In genomic region chr21:45015469-45015860, GRCh38 we compare ENCODE assay signal across 22 cellular contexts. TPM values are rescaled to one million over a fixed set of nuclear protein-coding genes. Genes with fewer than 3 reads are reported as not detected.
DNase-seq lines count a peak whose midpoint lies in the region; ATAC-seq, FAIRE-seq and TF ChIP-seq lines count a peak whose summit lies in the region.
"Had no signal": no experiment of that assay in that cellular context is flagged by ENCODE, and none has a peak within 500 bp of the region (broad histone marks: within the 10 kb centered on the region; RNA-seq: fewer than 3 reads in every experiment).

No MANE protein-coding gene starts in this region.

- no peak overlapping the region for H3K4me2 ChIP-seq in K562 (ENCODE audit: insufficient read depth, low read length)
- H3K4me2 ChIP-seq: KMS-11 had no signal

- H3K4me1 Mint-ChIP-seq in nephron, result peaks cover 37% of the 10 kb centered on the region

- H3K9me1 ChIP-seq in K562 (ENCODE audit: control insufficient read depth, insufficient read depth, low read length), result no peaks in the 10 kb centered on the region

- no peak overlapping the region for H3K9ac ChIP-seq in K562 (ENCODE audit: insufficient read depth in 1 of 2, low read depth in 2 of 2, low read length in 2 of 2)
- H3K9ac ChIP-seq: GM23248, KMS-11 had no signal

- H3K27ac ChIP-seq in K562 (ENCODE audit: extremely low read depth, low read depth, low read length) (no peak overlapping the region), tibial artery (peak overlapping the region; percentile 99 to 100)
- H3K27ac ChIP-seq: GM23248, KMS-11, Peyer's patch, SJCRH30 had no signal

- H3K36me3 ChIP-seq in K562 (ENCODE audit: control insufficient read depth, insufficient read depth, low read length) (no peaks in the 10 kb centered on the region), tibial artery (no peaks in the 10 kb centered on the region)
- H3K36me3 ChIP-seq: Peyer's patch, SJCRH30 had no signal

- POLR2A ChIA-PET in K562 (lab: Yijun Ruan, JAX), result interaction anchor here (0.6 to 1.0 kb wide), 3 partner anchors 8 to 276 kb away, joined by 3 read pairs; no protein-coding TSS in a partner anchor

- no peaks in the 10 kb centered on the region for H3K36me3 Mint-ChIP-seq in nephron (ENCODE audit: low read depth)

- WGBS in K562 (ENCODE audit: insufficient coverage, low coverage, missing lambda C conversion rate), result 4% methylated on average over 10 of the region's 11 CpGs

- H3K27me3 ChIP-seq in K562 (ENCODE audit: control insufficient read depth in 2 of 2, insufficient read depth in 2 of 2, low read length in 2 of 2), result peaks cover 57 to 90% of the 10 kb centered on the region in 2 experiments
- no peaks in the 10 kb centered on the region for H3K27me3 ChIP-seq in tibial artery
- H3K27me3 ChIP-seq: Peyer's patch, SJCRH30 had no signal

- H2AFZ ChIP-seq in K562 (ENCODE audit: low read depth, low read length), result no peak overlapping the region
- H2AFZ ChIP-seq: GM23248 had no signal

- TF ChIP-seq POLR2A in K562 (conservative IDR thresholded peaks at IDR 0.05), result no peak

- intact Hi-C loops in cardiac septum (cut with DNase I), result no loop called here
- intact Hi-C loops in left cardiac atrium (cut with DNase I), result no loop called here
- intact Hi-C loops in K562 (cut with micrococcal nuclease), result loop anchor here (10.0 kb wide), 1 partner anchor 119 kb away; no protein-coding TSS in a partner anchor
- intact Hi-C loops in tibial artery (cut with DNase I; ENCODE audit: low total_unique reads), result no loop called here

- H3K4me3 Mint-ChIP-seq in nephron, result peak overlapping the region in 1 of 3 experiments; percentile 23
- H3K4me3 Mint-ChIP-seq: CD4-positive, alpha-beta T cell had no signal

- no peak for TF ChIP-seq CTCF in K562 (IDR thresholded peaks at IDR 0.05 in 2 of 3, conservative IDR thresholded peaks at IDR 0.05 in 1 of 3; ENCODE audit: insufficient read depth in 2 of 3, low read depth in 1 of 3, low read length in 3 of 3)
- TF ChIP-seq CTCF in nephron (IDR thresholded peaks at IDR 0.05; ENCODE audit: unreplicated experiment in 3 of 3), result no peak
- no peak for TF ChIP-seq CTCF in tibial artery (IDR thresholded peaks at IDR 0.05)

- in situ Hi-C loops in K562 (cut with MboI), result no loop called here

- H3K27ac Mint-ChIP-seq in nephron, result peak overlapping the region in 2 of 3 experiments; percentile 20 to 32
- H3K27ac Mint-ChIP-seq: CD4-positive, alpha-beta T cell had no signal

- ATAC-seq in left cardiac atrium, result no peak
- ATAC-seq in K562, result peak; percentile 15; the same call in 1 of the 3 replicates
- no peak for ATAC-seq in HG03095 (IDR thresholded peaks at IDR 0.05; ENCODE audit: unreplicated experiment)

- H3K27me3 Mint-ChIP-seq in nephron (ENCODE audit: low read depth), result peaks cover 44% of the 10 kb centered on the region

- TF ChIP-seq EP300 in K562 (IDR thresholded peaks at IDR 0.05; ENCODE audit: low read length), result no peak

- H3K79me2 ChIP-seq in K562 (ENCODE audit: control insufficient read depth, insufficient read depth, low read length), result no peaks in the 10 kb centered on the region

- H3K9me3 ChIP-seq in K562 (replicated peaks; ENCODE audit: control insufficient read depth, insufficient read depth, low read depth, low read length) (no peaks in the 10 kb centered on the region), tibial artery (no peaks in the 10 kb centered on the region)
- H3K9me3 ChIP-seq: Peyer's patch, SJCRH30 had no signal

- no peak overlapping the region for H3K4me3 ChIP-seq in K562
- no peak overlapping the region for H3K4me3 ChIP-seq in tibial artery
- H3K4me3 ChIP-seq: GM23248, Peyer's patch, SJCRH30 had no signal

- CTCF ChIA-PET in K562 (lab: Yijun Ruan, JAX; ENCODE audit: low intra/inter-chr PET ratio), result no interaction called here

- no TSS peak for BruUV-seq in K562 (replicated peaks; lab: Mats Ljungman, UMichigan)

- no peak for FAIRE-seq in K562 (lab: Jason Lieb, UNC)
- FAIRE-seq: G401.6, GM12892, HTR-8/SVneo had no signal

- DNase-seq in cardiac septum (ENCODE audit: low spot score) (peak; percentile 35), left cardiac atrium (no peak), K562 (ENCODE audit: extremely low read depth in 1 of 4, low spot score in 3 of 4) (no peak), tibial artery (peak in 1 of 2 donors; percentile 65), NCI-H146 (lab: John Stamatoyannopoulos, UW) (no peak), NCI-H226 (no peak)
- DNase-seq: AML-193, DMS79 treated with DMSO at 0.1 percent for 48 hours, GM23248, MM.1S, NCI-H2029, NCI-H2171 treated with DMSO at 0.1 percent for 48 hours, NCI-H510A treated with DMSO at 0.1 percent for 48 hours, SJCRH30 had no signal

- no peak for TF ChIP-seq RAD21 in K562 (CRISPR knock-in tag; conservative IDR thresholded peaks at IDR 0.05 in 1 of 2, IDR thresholded peaks at IDR 0.05 in 1 of 2)

- H4K20me1 ChIP-seq in K562 (replicated peaks; ENCODE audit: control insufficient read depth, insufficient read depth, low read length), result no peaks in the 10 kb centered on the region; the same call in 1 of the 2 replicates

- H3K9me3 Mint-ChIP-seq in nephron, result no peaks in the 10 kb centered on the region
- H3K9me3 Mint-ChIP-seq: CD4-positive, alpha-beta T cell had no signal

- H3K4me1 ChIP-seq in K562 (replicated peaks in 1 of 2; ENCODE audit: control insufficient read depth in 2 of 2, insufficient read depth in 2 of 2, low read length in 2 of 2) (peaks cover 0 to 54% of the 10 kb centered on the region in 2 experiments; a peak in 2 of 5 replicates), tibial artery (peaks cover 3 to 87% (median 71%) of the 10 kb centered on the region in 4 donors)

TF ChIP-seq in K562, 482 proteins besides CTCF, POLR2A, EP300 and RAD21:
- TF ChIP-seq MAX (CRISPR knock-in tag; IDR thresholded peaks at IDR 0.05), result peak; percentile 27; the same call in 1 of the 2 replicates
- TF ChIP-seq MTF1 (CRISPR knock-in tag; IDR thresholded peaks at IDR 0.05; ENCODE audit: borderline replicate concordance), result no peak
- TF ChIP-seq, protein P1, sequence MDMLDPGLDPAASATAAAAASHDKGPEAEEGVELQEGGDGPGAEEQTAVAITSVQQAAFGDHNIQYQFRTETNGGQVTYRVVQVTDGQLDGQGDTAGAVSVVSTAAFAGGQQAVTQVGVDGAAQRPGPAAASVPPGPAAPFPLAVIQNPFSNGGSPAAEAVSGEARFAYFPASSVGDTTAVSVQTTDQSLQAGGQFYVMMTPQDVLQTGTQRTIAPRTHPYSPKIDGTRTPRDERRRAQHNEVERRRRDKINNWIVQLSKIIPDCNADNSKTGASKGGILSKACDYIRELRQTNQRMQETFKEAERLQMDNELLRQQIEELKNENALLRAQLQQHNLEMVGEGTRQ (CRISPR knock-in tag; IDR thresholded peaks at IDR 0.05), result 0 out of 2 replicates have a peak, but pooled peaks have one; percentile 5
- TF ChIP-seq TRIM24 (IDR thresholded peaks at IDR 0.05), result no peak
- no peak for TF ChIP-seq MIER1 (IDR thresholded peaks at IDR 0.05; ENCODE audit: low read depth)

RNA-seq across cellular contexts. Expression of gene ADARB1, which starts 58.9 kb away (rescaled TPM):
- total RNA-seq in cardiac septum (13.7 TPM), left cardiac atrium (10 to 100 TPM; 20.6 to 21.7 TPM), K562 (2014; rRNA removed) (7.7 and 9.1 TPM in 2 replicates), K562 (2014; rRNA removed; fragmentation: Illumina TruSeq; extraction: Trizol) (8.3 TPM in 2 replicates), K562 (2015; rRNA removed; fragmentation: Illumina TruSeq; extraction: Trizol) (6.4 and 7.1 TPM in 2 replicates), K562 (2021) (12.0 and 16.0 TPM in 2 replicates)
- 40.2 and 48.3 TPM in 2 replicates for total RNA-seq in K562 (2011; cell fraction: chromatin; rRNA removed; ENCODE audit: low replicate concordance)
- 29.0 and 30.4 TPM in 2 replicates for total RNA-seq in K562 (2011; cell fraction: nucleolus; rRNA removed)
- 24.6 and 33.4 TPM in 2 replicates for total RNA-seq in K562 (2011; cell fraction: nucleoplasm; rRNA removed)
- polyA plus RNA-seq in K562 (2011; rRNA removed) (8.4 and 11.8 TPM in 2 replicates), K562 (2014; fragmentation: Illumina TruSeq; extraction: Trizol) (7.3 and 9.2 TPM in 2 replicates), K562 (2014; fragmentation: Nextera tagmentation; extraction: Ambion mirVana) (1 to 10 TPM; 7.1 to 8.1 TPM), K562 (2014; rRNA removed) (6.7 and 12.8 TPM in 2 replicates)
- polyA plus RNA-seq in K562 (2011; cell fraction: cytosol; rRNA removed), result 6.6 and 7.4 TPM in 2 replicates
- polyA plus RNA-seq in K562 (2011; cell fraction: nucleus; rRNA removed), result 15.0 and 23.8 TPM in 2 replicates
- polyA plus RNA-seq in K562 (2012), result 7.5 and 8.1 TPM in 2 replicates
- 10.4 and 16.9 TPM in 2 replicates for polyA minus RNA-seq in K562 (2011; rRNA and poly(A)+ RNA removed)
- 12.7 and 15.3 TPM in 2 replicates for polyA minus RNA-seq in K562 (2011; cell fraction: cytosol; rRNA and poly(A)+ RNA removed)
- 13.3 and 18.3 TPM in 2 replicates for polyA minus RNA-seq in K562 (2011; cell fraction: nucleus; rRNA and poly(A)+ RNA removed)
